ENCODE assay signal across 8 cellular contexts in the genomic region with DNA sequence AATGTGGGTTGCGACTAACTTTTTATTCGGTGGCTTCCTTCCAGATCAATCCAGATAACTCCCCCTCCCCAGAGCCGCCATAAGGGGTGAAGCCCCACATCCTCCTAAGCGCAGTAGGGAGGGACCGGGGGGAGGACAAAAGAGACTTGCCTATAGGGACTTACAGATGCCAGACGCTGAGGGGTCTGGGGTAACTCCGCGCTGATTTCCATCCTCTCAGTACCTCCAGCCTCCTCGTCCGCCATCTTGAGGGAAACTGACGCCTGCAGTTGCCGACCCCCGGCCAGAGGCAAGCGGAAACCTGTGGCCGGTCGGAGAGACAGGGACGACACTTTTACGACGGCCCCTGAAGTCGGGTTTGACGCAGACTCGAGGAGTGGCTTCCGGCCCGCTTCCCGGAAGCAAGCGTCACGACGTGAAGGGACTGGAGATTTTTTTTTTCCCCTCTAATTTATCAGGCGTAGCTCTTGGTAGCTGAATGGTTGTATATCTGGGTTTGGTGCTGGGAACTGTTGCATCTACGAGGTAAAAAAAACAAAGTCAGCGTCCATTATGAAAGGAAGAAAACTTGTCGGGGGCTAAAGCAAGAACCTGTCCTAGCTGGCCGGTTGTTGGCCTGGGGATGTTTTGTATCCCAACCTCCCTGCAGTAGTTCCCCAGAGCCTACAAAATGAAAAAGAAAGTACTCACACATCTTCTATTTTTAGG. TPM values are rescaled to one million over a fixed set of nuclear protein-coding genes. Genes with fewer than 3 reads are reported as not detected.
DNase-seq lines count a peak whose midpoint lies in the region; ATAC-seq, FAIRE-seq and TF ChIP-seq lines count a peak whose summit lies in the region.

Gene UBR1 (minus strand): TSS at position 261 of the 708 bp plus-strand sequence. CDS start 16 bp downstream, at position 245.

- POLR2A ChIA-PET in PC-9 (lab: Charles Lee; ENCODE audit: unreplicated experiment) = interaction anchor here (0.6 kb wide), 1 partner anchor 9 kb away, joined by 3 read pairs; no protein-coding TSS in a partner anchor

- intact Hi-C loops in PC-9 (cut with micrococcal nuclease; ENCODE audit: unreplicated experiment) = no loop called here

- H3K4me1 ChIP-seq in PC-9 (replicated peaks; ENCODE audit: insufficient read depth) = peaks cover 13% of the 10 kb centered on the region
- H3K4me1 ChIP-seq in mononuclear cell (ENCODE audit: insufficient read depth, low read length) = peaks cover 44% of the 10 kb centered on the region

- peaks cover 31% of the 10 kb centered on the region for H3K79me2 ChIP-seq in PC-9 (ENCODE audit: low read depth)

- H3K27ac Mint-ChIP-seq in IgD-negative memory B cell = peak within 1 kb of the TSS; percentile 94 to 98 (median 97)

- peak within 1 kb of the TSS; percentile 84 for H2AFZ ChIP-seq in PC-9

- no peaks in the 10 kb centered on the region for H3K9me2 ChIP-seq in PC-9 (ENCODE audit: insufficient read depth)

- TF ChIP-seq CTCF in D721Med (IDR thresholded peaks at IDR 0.05; ENCODE audit: insufficient read depth, missing control alignments) = no peak
- no peak for TF ChIP-seq CTCF in PC-9 (conservative IDR thresholded peaks at IDR 0.05)

- peak within 1 kb of the TSS; percentile 33; the same call in 1 of the 2 replicates for H3K27ac ChIP-seq in PC-9
- peak within 1 kb of the TSS; percentile 79 for H3K27ac ChIP-seq in epithelial cell of prostate

- no peak for FAIRE-seq in D721Med (lab: Jason Lieb, UNC)

- H3K36me3 ChIP-seq in PC-9 (ENCODE audit: low read depth) = no peaks in the 10 kb centered on the region

- DNase-seq in D721Med (ENCODE audit: insufficient read length, low spot score) (peak; percentile 34), PC-9 (peak; percentile 68 to 75), activated T-cell treated with anti-CD3 and anti-CD28 coated beads for 48 hours (ENCODE audit: low read depth) (peak; percentile 86), epithelial cell of prostate (ENCODE audit: low read depth, low spot score) (no peak)
- peak; percentile 64 to 80 for DNase-seq in stimulated activated CD8-positive, alpha-beta memory T cell treated with anti-CD3 and anti-CD28 coated beads, Interleukin-4, amount 100 ng/mL, for 1 hour (ENCODE audit: low read depth in 2 of 2, low spot score in 1 of 2)

- H3K27me3 ChIP-seq in PC-9 (ENCODE audit: insufficient read depth, low read depth) (no peaks in the 10 kb centered on the region), mononuclear cell (ENCODE audit: insufficient read depth, low read length) (no peaks in the 10 kb centered on the region)

- H3K4me3 Mint-ChIP-seq in IgD-negative memory B cell = peak within 1 kb of the TSS; percentile 97 to 99 (median 98)

- H3K9me3 ChIP-seq in PC-9 (ENCODE audit: insufficient read depth, low read depth) (no peaks in the 10 kb centered on the region), mononuclear cell (ENCODE audit: low read depth, low read length) (no peaks in the 10 kb centered on the region)

- no peaks in the 10 kb centered on the region for H3K9me3 Mint-ChIP-seq in IgD-negative memory B cell

- ATAC-seq in GM21528 (IDR thresholded peaks at IDR 0.05; ENCODE audit: low FRiP score, unreplicated experiment) = peak; percentile 90

- no peaks in the 10 kb centered on the region for H4K20me1 ChIP-seq in PC-9 (ENCODE audit: insufficient read depth)

- peaks cover 8% of the 10 kb centered on the region for H3K36me3 Mint-ChIP-seq in IgD-negative memory B cell

- CTCF ChIA-PET in PC-9 (lab: Charles Lee) = no interaction called here

- H3K4me1 Mint-ChIP-seq in IgD-negative memory B cell = peaks cover 26 to 32% (median 32%) of the 10 kb centered on the region in 3 donors

- H3K27me3 Mint-ChIP-seq in IgD-negative memory B cell = no peaks in the 10 kb centered on the region

- TSS peak; percentile 98 for BruUV-seq in PC-9 (replicated peaks; lab: Mats Ljungman, UMichigan)

- H3K4me2 ChIP-seq in PC-9 = peak within 1 kb of the TSS; percentile 88

- peaks cover 4% of the 10 kb centered on the region; the same call in 1 of the 2 replicates for H3F3A ChIP-seq in PC-9 (ENCODE audit: insufficient read depth, low read depth)

- H3K4me3 ChIP-seq in PC-9 (peak within 1 kb of the TSS; percentile 80), mononuclear cell (ENCODE audit: low read length) (peak within 1 kb of the TSS; percentile 90)

RNA-seq across cellular contexts. Expression of gene UBR1, which starts in this region (rescaled TPM):
- 14.2 TPM for polyA plus RNA-seq in IgD-negative memory B cell
- 17.1 and 18.2 TPM in 2 replicates for total RNA-seq in PC-9 (2021)
- 44.7 TPM for total RNA-seq in mononuclear cell
